2 cellular contexts compared by ENCODE assay signal in genomic region chr11:3816673-3817072, GRCh38.
TF ChIP-seq lines count a peak whose summit lies in the region.

No MANE protein-coding gene starts in this region.

TF ChIP-seq in GM23338, 12 proteins besides CTCF, POLR2A, EP300 and RAD21:
- no peak for TF ChIP-seq STAT1 (IDR thresholded peaks at IDR 0.05; ENCODE audit: unreplicated experiment)

TF ChIP-seq in H1, 55 proteins besides CTCF, POLR2A, EP300 and RAD21:
- TF ChIP-seq ZNF274 (IDR thresholded peaks at IDR 0.05; ENCODE audit: borderline replicate concordance, extremely low read depth, low read length): no peak
- TF ChIP-seq TEAD4 (IDR thresholded peaks at IDR 0.05; ENCODE audit: low read depth, low read length): peak; percentile 44; the same call in 1 of the 2 replicates
- 0 out of 2 replicates have a peak, but pooled peaks have one; percentile 19 for TF ChIP-seq YY1 (IDR thresholded peaks at IDR 0.05; ENCODE audit: low read depth, low read length)
- no peak for TF ChIP-seq RXRA (IDR thresholded peaks at IDR 0.05; ENCODE audit: insufficient read depth, low read depth, low read length)
- no peak for TF ChIP-seq RBBP5 (IDR thresholded peaks at IDR 0.05; ENCODE audit: borderline replicate concordance, low read depth, low read length)
- TF ChIP-seq KDM1A (IDR thresholded peaks at IDR 0.05; ENCODE audit: borderline replicate concordance, low read length): peak; percentile 53; the same call in 1 of the 2 replicates
- TF ChIP-seq CTBP2 (IDR thresholded peaks at IDR 0.05; ENCODE audit: borderline replicate concordance, insufficient read depth, insufficient read length, low read length): no peak
- no peak for TF ChIP-seq POLR2AphosphoS5 (IDR thresholded peaks at IDR 0.05; ENCODE audit: low read depth, low read length)
- TF ChIP-seq ATF3 (IDR thresholded peaks at IDR 0.05; ENCODE audit: insufficient read depth, low read depth, low read length): no peak
- TF ChIP-seq SP1 (IDR thresholded peaks at IDR 0.05; ENCODE audit: low read depth, low read length): peak; percentile 44; the same call in 1 of the 2 replicates
TF ChIP-seq in H1: peak in this region for 4.
